1 cellular context compared by ENCODE assay signal in the genomic region with DNA sequence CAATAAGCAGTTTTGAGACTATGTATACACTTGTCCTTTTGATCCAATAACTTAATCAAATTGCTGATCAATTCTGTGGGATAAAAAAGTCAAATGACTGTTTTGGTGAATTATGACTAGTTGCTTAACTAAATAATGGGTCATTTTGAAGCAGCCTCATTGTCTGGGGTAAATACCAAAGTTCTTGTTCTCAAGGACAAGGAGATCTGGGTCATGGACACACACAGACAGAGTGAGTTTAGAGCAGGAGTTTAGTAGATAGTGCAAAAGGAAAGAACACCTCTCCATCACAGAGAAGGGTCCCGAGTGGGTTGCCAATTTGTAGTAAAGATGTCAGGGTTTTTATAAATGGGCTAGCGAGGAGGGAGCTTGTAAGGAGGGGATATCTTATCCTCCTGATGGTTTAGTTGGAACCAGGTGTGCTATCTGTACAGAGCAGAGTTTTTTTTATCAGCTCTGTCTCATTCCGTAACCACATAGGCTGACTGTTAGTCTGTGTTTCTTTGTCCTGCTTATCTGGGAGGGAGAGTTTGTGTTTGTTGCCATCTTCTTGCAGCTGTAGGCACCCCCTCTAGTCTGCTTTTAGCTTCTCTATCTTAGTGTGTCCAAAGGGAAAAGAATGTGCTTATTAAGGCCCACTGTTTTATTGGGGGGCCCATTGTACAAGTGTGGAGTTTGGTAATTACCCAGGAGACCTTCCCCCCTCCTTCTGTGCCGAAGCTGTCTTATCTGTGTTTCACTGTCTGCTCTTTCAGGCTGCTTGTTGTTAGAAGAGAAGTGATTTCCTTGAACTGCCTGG.
TF ChIP-seq lines count a peak whose summit lies in the region.

No MANE protein-coding gene starts in this region.

TF ChIP-seq in K562, 482 proteins besides CTCF, POLR2A, EP300 and RAD21 (continued from another document and continues in another):
- TF ChIP-seq, protein P1, sequence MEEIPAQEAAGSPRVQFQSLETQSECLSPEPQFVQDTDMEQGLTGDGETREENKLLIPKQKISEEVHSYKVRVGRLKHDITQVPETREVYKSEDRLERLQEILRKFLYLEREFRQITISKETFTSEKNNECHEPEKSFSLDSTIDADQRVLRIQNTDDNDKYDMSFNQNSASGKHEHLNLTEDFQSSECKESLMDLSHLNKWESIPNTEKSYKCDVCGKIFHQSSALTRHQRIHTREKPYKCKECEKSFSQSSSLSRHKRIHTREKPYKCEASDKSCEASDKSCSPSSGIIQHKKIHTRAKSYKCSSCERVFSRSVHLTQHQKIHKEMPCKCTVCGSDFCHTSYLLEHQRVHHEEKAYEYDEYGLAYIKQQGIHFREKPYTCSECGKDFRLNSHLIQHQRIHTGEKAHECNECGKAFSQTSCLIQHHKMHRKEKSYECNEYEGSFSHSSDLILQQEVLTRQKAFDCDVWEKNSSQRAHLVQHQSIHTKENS (CRISPR knock-in tag; IDR thresholded peaks at IDR 0.05), result no peak
- no peak for TF ChIP-seq RBM25 (IDR thresholded peaks at IDR 0.05; ENCODE audit: low read depth, low read length, severe bottlenecking)
- no peak; the same call in 1 of the 2 replicates for TF ChIP-seq PHF21A (IDR thresholded peaks at IDR 0.05; ENCODE audit: borderline replicate concordance, low read depth)
- TF ChIP-seq, protein P2, sequence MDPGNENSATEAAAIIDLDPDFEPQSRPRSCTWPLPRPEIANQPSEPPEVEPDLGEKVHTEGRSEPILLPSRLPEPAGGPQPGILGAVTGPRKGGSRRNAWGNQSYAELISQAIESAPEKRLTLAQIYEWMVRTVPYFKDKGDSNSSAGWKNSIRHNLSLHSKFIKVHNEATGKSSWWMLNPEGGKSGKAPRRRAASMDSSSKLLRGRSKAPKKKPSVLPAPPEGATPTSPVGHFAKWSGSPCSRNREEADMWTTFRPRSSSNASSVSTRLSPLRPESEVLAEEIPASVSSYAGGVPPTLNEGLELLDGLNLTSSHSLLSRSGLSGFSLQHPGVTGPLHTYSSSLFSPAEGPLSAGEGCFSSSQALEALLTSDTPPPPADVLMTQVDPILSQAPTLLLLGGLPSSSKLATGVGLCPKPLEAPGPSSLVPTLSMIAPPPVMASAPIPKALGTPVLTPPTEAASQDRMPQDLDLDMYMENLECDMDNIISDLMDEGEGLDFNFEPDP (CRISPR knock-in tag; IDR thresholded peaks at IDR 0.05), result no peak
- 0 out of 2 replicates have a peak, but pooled peaks have one; percentile 64 for TF ChIP-seq ZNF212 (CRISPR knock-in tag; IDR thresholded peaks at IDR 0.05)
- no peak for TF ChIP-seq XRCC5 (IDR thresholded peaks at IDR 0.05; ENCODE audit: low read depth, low read length)
- no peak for TF ChIP-seq RAD51 (IDR thresholded peaks at IDR 0.05; ENCODE audit: borderline replicate concordance, low read depth)
- no peak for TF ChIP-seq ZNF347 (CRISPR knock-in tag; IDR thresholded peaks at IDR 0.05; ENCODE audit: low read depth)
- TF ChIP-seq ZNF778 (CRISPR knock-in tag; IDR thresholded peaks at IDR 0.05), result no peak
- no peak for TF ChIP-seq SMARCB1 (IDR thresholded peaks at IDR 0.05; ENCODE audit: insufficient read length, low read depth)
- no peak for TF ChIP-seq ZKSCAN3 (CRISPR knock-in tag; IDR thresholded peaks at IDR 0.05)
- TF ChIP-seq C11orf30 (IDR thresholded peaks at IDR 0.05; ENCODE audit: low read depth), result no peak
- TF ChIP-seq, protein P3, sequence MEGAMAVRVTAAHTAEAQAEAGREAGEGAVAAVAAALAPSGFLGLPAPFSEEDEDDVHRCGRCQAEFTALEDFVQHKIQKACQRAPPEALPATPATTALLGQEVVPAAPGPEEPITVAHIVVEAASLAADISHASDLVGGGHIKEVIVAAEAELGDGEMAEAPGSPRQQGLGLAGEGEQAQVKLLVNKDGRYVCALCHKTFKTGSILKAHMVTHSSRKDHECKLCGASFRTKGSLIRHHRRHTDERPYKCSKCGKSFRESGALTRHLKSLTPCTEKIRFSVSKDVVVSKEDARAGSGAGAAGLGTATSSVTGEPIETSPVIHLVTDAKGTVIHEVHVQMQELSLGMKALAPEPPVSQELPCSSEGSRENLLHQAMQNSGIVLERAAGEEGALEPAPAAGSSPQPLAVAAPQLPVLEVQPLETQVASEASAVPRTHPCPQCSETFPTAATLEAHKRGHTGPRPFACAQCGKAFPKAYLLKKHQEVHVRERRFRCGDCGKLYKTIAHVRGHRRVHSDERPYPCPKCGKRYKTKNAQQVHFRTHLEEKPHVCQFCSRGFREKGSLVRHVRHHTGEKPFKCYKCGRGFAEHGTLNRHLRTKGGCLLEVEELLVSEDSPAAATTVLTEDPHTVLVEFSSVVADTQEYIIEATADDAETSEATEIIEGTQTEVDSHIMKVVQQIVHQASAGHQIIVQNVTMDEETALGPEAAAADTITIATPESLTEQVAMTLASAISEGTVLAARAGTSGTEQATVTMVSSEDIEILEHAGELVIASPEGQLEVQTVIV (CRISPR knock-in tag; IDR thresholded peaks at IDR 0.05; ENCODE audit: borderline replicate concordance), result no peak
- no peak for TF ChIP-seq CAMTA2 (CRISPR knock-in tag; conservative IDR thresholded peaks at IDR 0.05)
- peak; percentile 37 to 69; a peak in 3 of 4 replicates for TF ChIP-seq FOXK2 (conservative IDR thresholded peaks at IDR 0.05 in 1 of 2, IDR thresholded peaks at IDR 0.05 in 1 of 2; ENCODE audit: low read depth in 2 of 2)
- TF ChIP-seq NUFIP1 (IDR thresholded peaks at IDR 0.05; ENCODE audit: partially characterized antibody), result no peak
- no peak for TF ChIP-seq SRSF9 (IDR thresholded peaks at IDR 0.05; ENCODE audit: borderline replicate concordance, low read depth, low read length)
- no peak for TF ChIP-seq PCBP1 (IDR thresholded peaks at IDR 0.05; ENCODE audit: low read depth, low read length, poor library complexity, severe bottlenecking)
- TF ChIP-seq ZNF699 (CRISPR knock-in tag; IDR thresholded peaks at IDR 0.05; ENCODE audit: insufficient replicate concordance), result no peak
- peak; percentile 68; the same call in 1 of the 2 replicates for TF ChIP-seq ZNF384 (IDR thresholded peaks at IDR 0.05; ENCODE audit: low read depth, low read length)
- no peak for TF ChIP-seq FUS (optimal IDR thresholded peaks at IDR 0.05; ENCODE audit: low read depth, low read length)
- TF ChIP-seq MYBL2 (IDR thresholded peaks at IDR 0.05; ENCODE audit: low read depth), result peak; percentile 10; the same call in 1 of the 2 replicates
- no peak for TF ChIP-seq MYBL2 (CRISPR knock-in tag; IDR thresholded peaks at IDR 0.05; ENCODE audit: borderline replicate concordance)
- TF ChIP-seq, protein P4, sequence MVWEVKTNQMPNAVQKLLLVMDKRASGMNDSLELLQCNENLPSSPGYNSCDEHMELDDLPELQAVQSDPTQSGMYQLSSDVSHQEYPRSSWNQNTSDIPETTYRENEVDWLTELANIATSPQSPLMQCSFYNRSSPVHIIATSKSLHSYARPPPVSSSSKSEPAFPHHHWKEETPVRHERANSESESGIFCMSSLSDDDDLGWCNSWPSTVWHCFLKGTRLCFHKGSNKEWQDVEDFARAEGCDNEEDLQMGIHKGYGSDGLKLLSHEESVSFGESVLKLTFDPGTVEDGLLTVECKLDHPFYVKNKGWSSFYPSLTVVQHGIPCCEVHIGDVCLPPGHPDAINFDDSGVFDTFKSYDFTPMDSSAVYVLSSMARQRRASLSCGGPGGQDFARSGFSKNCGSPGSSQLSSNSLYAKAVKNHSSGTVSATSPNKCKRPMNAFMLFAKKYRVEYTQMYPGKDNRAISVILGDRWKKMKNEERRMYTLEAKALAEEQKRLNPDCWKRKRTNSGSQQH (CRISPR knock-in tag; IDR thresholded peaks at IDR 0.05), result no peak
- TF ChIP-seq PRMT5 (CRISPR knock-in tag; IDR thresholded peaks at IDR 0.05), result no peak
- peak; percentile 62; the same call in 1 of the 2 replicates for TF ChIP-seq MYNN (IDR thresholded peaks at IDR 0.05)
- no peak for TF ChIP-seq MYNN (CRISPR knock-in tag; IDR thresholded peaks at IDR 0.05)
- TF ChIP-seq CBX5 (IDR thresholded peaks at IDR 0.05; ENCODE audit: borderline replicate concordance, low read depth), result no peak
- TF ChIP-seq ETV1 (tag; conservative IDR thresholded peaks at IDR 0.05; ENCODE audit: low read depth), result 0 out of 2 replicates have a peak, but pooled peaks have one; percentile 8
- TF ChIP-seq, protein P5, sequence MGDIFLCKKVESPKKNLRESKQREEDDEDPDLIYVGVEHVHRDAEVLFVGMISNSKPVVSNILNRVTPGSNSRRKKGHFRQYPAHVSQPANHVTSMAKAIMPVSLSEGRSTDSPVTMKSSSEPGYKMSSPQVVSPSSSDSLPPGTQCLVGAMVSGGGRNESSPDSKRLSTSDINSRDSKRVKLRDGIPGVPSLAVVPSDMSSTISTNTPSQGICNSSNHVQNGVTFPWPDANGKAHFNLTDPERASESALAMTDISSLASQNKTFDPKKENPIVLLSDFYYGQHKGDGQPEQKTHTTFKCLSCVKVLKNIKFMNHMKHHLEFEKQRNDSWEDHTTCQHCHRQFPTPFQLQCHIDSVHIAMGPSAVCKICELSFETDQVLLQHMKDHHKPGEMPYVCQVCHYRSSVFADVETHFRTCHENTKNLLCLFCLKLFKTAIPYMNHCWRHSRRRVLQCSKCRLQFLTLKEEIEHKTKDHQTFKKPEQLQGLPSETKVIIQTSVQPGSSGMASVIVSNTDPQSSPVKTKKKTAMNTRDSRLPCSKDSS (IDR thresholded peaks at IDR 0.05; ENCODE audit: low read depth, partially characterized antibody), result no peak
- 0 out of 2 replicates have a peak, but pooled peaks have one; percentile 13 for TF ChIP-seq SP1 (CRISPR knock-in tag; IDR thresholded peaks at IDR 0.05)
- no peak for TF ChIP-seq STAT5B (CRISPR knock-in tag; IDR thresholded peaks at IDR 0.05)
- no peak; the same call in 1 of the 2 replicates for TF ChIP-seq ZNF586 (CRISPR knock-in tag; conservative IDR thresholded peaks at IDR 0.05)
- TF ChIP-seq SMAD4 (CRISPR knock-in tag; conservative IDR thresholded peaks at IDR 0.05), result peak; percentile 99
- peak; percentile 52 for TF ChIP-seq NFE2 (IDR thresholded peaks at IDR 0.05; ENCODE audit: low read depth)
- TF ChIP-seq ZNF24 (IDR thresholded peaks at IDR 0.05), result no peak
- no peak for TF ChIP-seq RFX7 (CRISPR knock-in tag; IDR thresholded peaks at IDR 0.05)
- TF ChIP-seq TAF7 (tag; IDR thresholded peaks at IDR 0.05), result no peak
- TF ChIP-seq, protein P6, sequence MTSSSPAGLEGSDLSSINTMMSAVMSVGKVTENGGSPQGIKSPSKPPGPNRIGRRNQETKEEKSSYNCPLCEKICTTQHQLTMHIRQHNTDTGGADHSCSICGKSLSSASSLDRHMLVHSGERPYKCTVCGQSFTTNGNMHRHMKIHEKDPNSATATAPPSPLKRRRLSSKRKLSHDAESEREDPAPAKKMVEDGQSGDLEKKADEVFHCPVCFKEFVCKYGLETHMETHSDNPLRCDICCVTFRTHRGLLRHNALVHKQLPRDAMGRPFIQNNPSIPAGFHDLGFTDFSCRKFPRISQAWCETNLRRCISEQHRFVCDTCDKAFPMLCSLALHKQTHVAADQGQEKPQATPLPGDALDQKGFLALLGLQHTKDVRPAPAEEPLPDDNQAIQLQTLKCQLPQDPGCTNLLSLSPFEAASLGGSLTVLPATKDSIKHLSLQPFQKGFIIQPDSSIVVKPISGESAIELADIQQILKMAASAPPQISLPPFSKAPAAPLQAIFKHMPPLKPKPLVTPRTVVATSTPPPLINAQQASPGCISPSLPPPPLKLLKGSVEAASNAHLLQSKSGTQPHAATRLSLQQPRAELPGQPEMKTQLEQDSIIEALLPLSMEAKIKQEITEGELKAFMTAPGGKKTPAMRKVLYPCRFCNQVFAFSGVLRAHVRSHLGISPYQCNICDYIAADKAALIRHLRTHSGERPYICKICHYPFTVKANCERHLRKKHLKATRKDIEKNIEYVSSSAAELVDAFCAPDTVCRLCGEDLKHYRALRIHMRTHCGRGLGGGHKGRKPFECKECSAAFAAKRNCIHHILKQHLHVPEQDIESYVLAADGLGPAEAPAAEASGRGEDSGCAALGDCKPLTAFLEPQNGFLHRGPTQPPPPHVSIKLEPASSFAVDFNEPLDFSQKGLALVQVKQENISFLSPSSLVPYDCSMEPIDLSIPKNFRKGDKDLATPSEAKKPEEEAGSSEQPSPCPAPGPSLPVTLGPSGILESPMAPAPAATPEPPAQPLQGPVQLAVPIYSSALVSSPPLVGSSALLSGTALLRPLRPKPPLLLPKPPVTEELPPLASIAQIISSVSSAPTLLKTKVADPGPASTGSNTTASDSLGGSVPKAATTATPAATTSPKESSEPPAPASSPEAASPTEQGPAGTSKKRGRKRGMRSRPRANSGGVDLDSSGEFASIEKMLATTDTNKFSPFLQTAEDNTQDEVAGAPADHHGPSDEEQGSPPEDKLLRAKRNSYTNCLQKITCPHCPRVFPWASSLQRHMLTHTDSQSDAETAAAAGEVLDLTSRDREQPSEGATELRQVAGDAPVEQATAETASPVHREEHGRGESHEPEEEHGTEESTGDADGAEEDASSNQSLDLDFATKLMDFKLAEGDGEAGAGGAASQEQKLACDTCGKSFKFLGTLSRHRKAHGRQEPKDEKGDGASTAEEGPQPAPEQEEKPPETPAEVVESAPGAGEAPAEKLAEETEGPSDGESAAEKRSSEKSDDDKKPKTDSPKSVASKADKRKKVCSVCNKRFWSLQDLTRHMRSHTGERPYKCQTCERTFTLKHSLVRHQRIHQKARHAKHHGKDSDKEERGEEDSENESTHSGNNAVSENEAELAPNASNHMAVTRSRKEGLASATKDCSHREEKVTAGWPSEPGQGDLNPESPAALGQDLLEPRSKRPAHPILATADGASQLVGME (CRISPR knock-in tag; IDR thresholded peaks at IDR 0.05), result no peak
- TF ChIP-seq, protein P7, sequence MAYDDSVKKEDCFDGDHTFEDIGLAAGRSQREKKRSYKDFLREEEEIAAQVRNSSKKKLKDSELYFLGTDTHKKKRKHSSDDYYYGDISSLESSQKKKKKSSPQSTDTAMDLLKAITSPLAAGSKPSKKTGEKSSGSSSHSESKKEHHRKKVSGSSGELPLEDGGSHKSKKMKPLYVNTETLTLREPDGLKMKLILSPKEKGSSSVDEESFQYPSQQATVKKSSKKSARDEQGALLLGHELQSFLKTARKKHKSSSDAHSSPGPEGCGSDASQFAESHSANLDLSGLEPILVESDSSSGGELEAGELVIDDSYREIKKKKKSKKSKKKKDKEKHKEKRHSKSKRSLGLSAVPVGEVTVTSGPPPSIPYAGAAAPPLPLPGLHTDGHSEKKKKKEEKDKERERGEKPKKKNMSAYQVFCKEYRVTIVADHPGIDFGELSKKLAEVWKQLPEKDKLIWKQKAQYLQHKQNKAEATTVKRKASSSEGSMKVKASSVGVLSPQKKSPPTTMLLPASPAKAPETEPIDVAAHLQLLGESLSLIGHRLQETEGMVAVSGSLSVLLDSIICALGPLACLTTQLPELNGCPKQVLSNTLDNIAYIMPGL (CRISPR knock-in tag; IDR thresholded peaks at IDR 0.05), result no peak
- TF ChIP-seq ELF4 (CRISPR knock-in tag; IDR thresholded peaks at IDR 0.05), result peak; percentile 94
- no peak for TF ChIP-seq ASH1L (IDR thresholded peaks at IDR 0.05; ENCODE audit: borderline replicate concordance, low read depth, partially characterized antibody)
- no peak for TF ChIP-seq FOXJ2 (tag; IDR thresholded peaks at IDR 0.05)
- TF ChIP-seq ZFX (CRISPR knock-in tag; IDR thresholded peaks at IDR 0.05), result no peak
- TF ChIP-seq KDM1A (IDR thresholded peaks at IDR 0.05), result peak; percentile 98
- no peak for TF ChIP-seq SAP30 (IDR thresholded peaks at IDR 0.05; ENCODE audit: borderline replicate concordance, insufficient read depth, low read depth, low read length, poor library complexity, severe bottlenecking)
- TF ChIP-seq SIN3A (IDR thresholded peaks at IDR 0.05; ENCODE audit: borderline replicate concordance in 2 of 2, control insufficient read depth in 1 of 2, low read depth in 2 of 2, low read length in 2 of 2), result no peak
- no peak for TF ChIP-seq MTF1 (CRISPR knock-in tag; IDR thresholded peaks at IDR 0.05; ENCODE audit: borderline replicate concordance)
- TF ChIP-seq, protein P8, sequence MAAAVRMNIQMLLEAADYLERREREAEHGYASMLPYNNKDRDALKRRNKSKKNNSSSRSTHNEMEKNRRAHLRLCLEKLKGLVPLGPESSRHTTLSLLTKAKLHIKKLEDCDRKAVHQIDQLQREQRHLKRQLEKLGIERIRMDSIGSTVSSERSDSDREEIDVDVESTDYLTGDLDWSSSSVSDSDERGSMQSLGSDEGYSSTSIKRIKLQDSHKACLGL (CRISPR knock-in tag; IDR thresholded peaks at IDR 0.05; ENCODE audit: borderline replicate concordance, poor library complexity, severe bottlenecking), result no peak
